ENCODE assay signal across 23 cellular contexts in genomic region chr11:18836415-18836814, GRCh38. TPM values are rescaled to one million over a fixed set of nuclear protein-coding genes. Genes with fewer than 3 reads are reported as not detected.
A peak's percentile ranks its signal among the peaks of the same experiment; 100 is the strongest.
DNase-seq lines count a peak whose midpoint lies in the region; ATAC-seq, FAIRE-seq and TF ChIP-seq lines count a peak whose summit lies in the region.
"Had no signal": no experiment of that assay in that cellular context is flagged by ENCODE, and none has a peak within 500 bp of the region (broad histone marks: within the 10 kb centered on the region; RNA-seq: fewer than 3 reads in every experiment).

No MANE protein-coding gene starts in this region.

- ATAC-seq in DND-41 (ENCODE audit: insufficient read depth, low read depth) (peak; percentile 58; the same call in 2 of the 3 replicates), lower lobe of right lung (no peak), GM21360 (IDR thresholded peaks at IDR 0.05; ENCODE audit: unreplicated experiment) (no peak)
- ATAC-seq: activated CD8-positive, alpha-beta memory T cell treated with anti-CD3 and anti-CD28 coated beads, Interleukin-2, amount 10 ng/mL, durations not matched to agents 7 days and 5 days; left cardiac atrium; mucosa of descending colon had no signal

- peak; percentile 18 for DNase-seq in DND-41
- peak; percentile 9 for DNase-seq in OCI-M1 (lab: John Stamatoyannopoulos, UW)
- DNase-seq in bronchial epithelial cell (ENCODE audit: low read depth): peak; percentile 12
- DNase-seq in lung microvascular endothelial cell (ENCODE audit: low read depth in 2 of 2): peak; percentile 7 to 31
- no peak for DNase-seq in NCI-H187 treated with DMSO at 0.1 percent for 48 hours (lab: John Stamatoyannopoulos, UW)
- DNase-seq in lower lobe of right lung: no peak
- no peak for DNase-seq in RPMI8226
- DNase-seq: activated CD4-positive, CD25-positive, alpha-beta regulatory T cell treated with anti-CD3 and anti-CD28 coated beads, Interleukin-2, amount 50 U/mL, for 72 hours; activated CD8-positive, alpha-beta memory T cell treated with anti-CD3 and anti-CD28 coated beads, Interleukin-2, amount 10 ng/mL, durations not matched to agents 7 days and 5 days; activated naive CD8-positive, alpha-beta T cell treated with anti-CD3 and anti-CD28 coated beads, Interleukin-2, amount 10 ng/mL, durations not matched to agents 7 days and 5 days; CD4-positive, CD25-positive, alpha-beta regulatory T cell; Karpas-422; left cardiac atrium; mucosa of descending colon; NCI-H1417; NCI-H2171 treated with DMSO at 0.1 percent for 48 hours; stimulated activated CD8-positive, alpha-beta memory T cell treated with anti-CD3 and anti-CD28 coated beads, Interleukin-4, amount 100 ng/mL, for 48 hours had no signal

- H3K9ac ChIP-seq in DND-41 (ENCODE audit: low read depth, low read length): no peak overlapping the region

- no peak overlapping the region for H3K4me2 ChIP-seq in DND-41 (ENCODE audit: insufficient read depth, low read length)

- H3K9me3 ChIP-seq in DND-41 (ENCODE audit: insufficient read depth, low read length, severe bottlenecking): no peaks in the 10 kb centered on the region
- H3K9me3 ChIP-seq in lower lobe of right lung: peaks cover 4% of the 10 kb centered on the region
- H3K9me3 ChIP-seq: mucosa of descending colon, vagina had no signal

- no peak for FAIRE-seq in bronchial epithelial cell (lab: Jason Lieb, UNC)

- TF ChIP-seq CTCF in DND-41 (IDR thresholded peaks at IDR 0.05; ENCODE audit: borderline replicate concordance, extremely low read depth, low read length, poor library complexity, severe bottlenecking) (no peak), bronchial epithelial cell (IDR thresholded peaks at IDR 0.05; ENCODE audit: insufficient read depth, low read length, severe bottlenecking) (no peak), lower lobe of right lung (IDR thresholded peaks at IDR 0.05) (no peak)

- intact Hi-C loops in lower lobe of right lung (cut with DNase I): no loop called here

- no peaks in the 10 kb centered on the region for H3K36me3 ChIP-seq in DND-41 (ENCODE audit: insufficient read depth, low read length)
- H3K36me3 ChIP-seq in bronchial epithelial cell (ENCODE audit: control insufficient read depth, insufficient read depth, low read length): no peaks in the 10 kb centered on the region
- H3K36me3 ChIP-seq in lower lobe of right lung: no peaks in the 10 kb centered on the region
- H3K36me3 ChIP-seq: cardiac muscle cell, vagina had no signal

- no peaks in the 10 kb centered on the region for H3K27me3 ChIP-seq in DND-41 (ENCODE audit: insufficient read depth, low read length, poor library complexity)
- peaks cover 2% of the 10 kb centered on the region for H3K27me3 ChIP-seq in bronchial epithelial cell (ENCODE audit: control insufficient read depth, insufficient read depth, low read length)
- H3K27me3 ChIP-seq in lower lobe of right lung (ENCODE audit: low read depth): no peaks in the 10 kb centered on the region
- H3K27me3 ChIP-seq: vagina had no signal

- H3K79me2 ChIP-seq in DND-41 (ENCODE audit: insufficient read depth, low read length): no peaks in the 10 kb centered on the region

- H3K4me3 ChIP-seq in DND-41 (ENCODE audit: low read depth in 1 of 2, low read length in 2 of 2) (no peak overlapping the region), bronchial epithelial cell (ENCODE audit: low read depth, low read length) (no peak overlapping the region), lower lobe of right lung (no peak overlapping the region)
- H3K4me3 ChIP-seq: cardiac muscle cell, mucosa of descending colon, vagina had no signal

- H4K20me1 ChIP-seq in DND-41 (ENCODE audit: insufficient read depth, low read length): no peaks in the 10 kb centered on the region

- H3K27ac ChIP-seq in DND-41 (ENCODE audit: low read length): no peak overlapping the region
- no peak overlapping the region for H3K27ac ChIP-seq in lower lobe of right lung
- H3K27ac ChIP-seq: cardiac muscle cell, vagina had no signal

- no peak overlapping the region for H2AFZ ChIP-seq in DND-41 (ENCODE audit: low read depth, low read length)

- H3K4me1 ChIP-seq in DND-41 (ENCODE audit: insufficient read depth, low read length) (no peaks in the 10 kb centered on the region), lower lobe of right lung (no peaks in the 10 kb centered on the region)
- H3K4me1 ChIP-seq: vagina had no signal

RNA-seq across cellular contexts. Expression of gene PTPN5, which starts 44.8 kb away (rescaled TPM):
- total RNA-seq in bronchial epithelial cell: not detected in 2 replicates
- total RNA-seq in lung microvascular endothelial cell: not detected in 2 replicates
- total RNA-seq in lower lobe of right lung: 0.80 TPM
- total RNA-seq: activated CD8-positive, alpha-beta memory T cell treated with anti-CD3 and anti-CD28 coated beads, Interleukin-2, amount 10 ng/mL, durations not matched to agents 7 days and 5 days; activated naive CD8-positive, alpha-beta T cell treated with anti-CD3 and anti-CD28 coated beads, Interleukin-2, amount 10 ng/mL, durations not matched to agents 7 days and 5 days; activated T-helper 2 cell treated with anti-CD3 and anti-CD28 coated beads, Interferon-gamma antibody, Interleukin-2, Interleukin-4, amounts not matched to agents 10 μg/mL and 5 μg/mL and 100 μg/mL, durations not matched to agents 14 hours and 24 hours and 36 hours; CD4-positive, CD25-positive, alpha-beta regulatory T cell; OCI-LY7; SK-MEL-5 had no signal

Comparison
In these comparisons a context has a peak if more than half of its experiments do, and no peak if none do; other contexts are left out.
1. DNase-seq: peak in DND-41 (single experiment), OCI-M1 (single experiment), bronchial epithelial cell (single experiment) and lung microvascular endothelial cell (2 of 2); none in NCI-H187 treated with DMSO at 0.1 percent for 48 hours (single experiment), lower lobe of right lung (single experiment) and RPMI8226 (single experiment).